In the genomic region with DNA sequence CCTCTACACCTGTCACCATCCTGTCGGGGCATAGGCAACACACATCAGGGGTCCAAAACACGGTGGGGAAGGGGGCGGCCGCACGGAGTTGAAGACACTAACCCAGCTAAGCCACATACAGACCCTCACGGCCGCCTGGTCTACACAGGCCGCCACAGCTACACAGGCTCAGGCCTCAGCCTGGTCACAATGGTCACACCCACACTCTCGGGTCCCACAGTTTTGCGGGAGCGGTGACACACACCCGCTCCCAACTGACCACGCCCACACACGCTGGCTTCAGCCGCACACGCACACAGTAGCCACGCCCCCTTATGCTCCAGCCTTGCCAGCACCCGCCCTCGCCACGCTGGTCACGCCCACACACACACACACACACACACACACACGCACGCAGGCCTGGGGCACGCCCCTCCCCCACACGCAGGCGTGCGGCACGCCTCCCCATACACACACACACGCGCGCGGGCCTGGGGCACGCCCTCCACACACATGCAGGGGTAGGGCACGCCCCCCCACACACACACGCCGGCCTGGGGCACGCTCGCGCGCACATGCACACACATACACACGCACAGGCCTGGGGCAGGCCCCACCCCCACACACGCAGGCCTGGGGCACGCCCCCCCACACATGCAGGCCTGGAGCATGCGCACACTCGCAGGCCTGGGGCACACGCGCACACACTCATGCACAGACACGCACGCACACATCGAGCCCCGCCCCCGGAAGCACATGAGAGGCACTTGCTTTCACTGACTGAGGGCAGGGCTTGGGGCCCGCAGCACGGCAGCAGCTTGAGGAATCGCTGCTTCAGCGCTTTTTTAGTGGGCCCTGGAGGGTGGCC, we compare ENCODE assay signal across 1 cellular context.
A peak's percentile ranks its signal among the peaks of the same experiment; 100 is the strongest.
TF ChIP-seq lines count a peak whose summit lies in the region.

No MANE protein-coding gene starts in this region.

TF ChIP-seq in HEK293, 187 proteins besides CTCF, POLR2A, EP300 and RAD21 (continued from another document and continues in another):
- TF ChIP-seq, protein P1, sequence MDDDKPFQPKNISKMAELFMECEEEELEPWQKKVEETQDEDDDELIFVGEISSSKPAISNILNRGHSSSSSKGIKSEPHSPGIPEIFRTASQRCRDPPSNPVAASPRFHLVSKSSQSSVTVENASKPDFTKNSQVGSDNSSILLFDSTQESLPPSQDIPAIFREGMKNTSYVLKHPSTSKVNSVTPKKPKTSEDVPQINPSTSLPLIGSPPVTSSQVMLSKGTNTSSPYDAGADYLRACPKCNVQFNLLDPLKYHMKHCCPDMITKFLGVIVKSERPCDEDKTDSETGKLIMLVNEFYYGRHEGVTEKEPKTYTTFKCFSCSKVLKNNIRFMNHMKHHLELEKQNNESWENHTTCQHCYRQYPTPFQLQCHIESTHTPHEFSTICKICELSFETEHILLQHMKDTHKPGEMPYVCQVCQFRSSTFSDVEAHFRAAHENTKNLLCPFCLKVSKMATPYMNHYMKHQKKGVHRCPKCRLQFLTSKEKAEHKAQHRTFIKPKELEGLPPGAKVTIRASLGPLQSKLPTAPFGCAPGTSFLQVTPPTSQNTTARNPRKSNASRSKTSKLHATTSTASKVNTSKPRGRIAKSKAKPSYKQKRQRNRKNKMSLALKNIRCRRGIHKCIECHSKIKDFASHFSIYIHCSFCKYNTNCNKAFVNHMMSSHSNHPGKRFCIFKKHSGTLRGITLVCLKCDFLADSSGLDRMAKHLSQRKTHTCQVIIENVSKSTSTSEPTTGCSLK (tag by site-specific recombination; IDR thresholded peaks at IDR 0.05), result no peak
- TF ChIP-seq, protein P2, sequence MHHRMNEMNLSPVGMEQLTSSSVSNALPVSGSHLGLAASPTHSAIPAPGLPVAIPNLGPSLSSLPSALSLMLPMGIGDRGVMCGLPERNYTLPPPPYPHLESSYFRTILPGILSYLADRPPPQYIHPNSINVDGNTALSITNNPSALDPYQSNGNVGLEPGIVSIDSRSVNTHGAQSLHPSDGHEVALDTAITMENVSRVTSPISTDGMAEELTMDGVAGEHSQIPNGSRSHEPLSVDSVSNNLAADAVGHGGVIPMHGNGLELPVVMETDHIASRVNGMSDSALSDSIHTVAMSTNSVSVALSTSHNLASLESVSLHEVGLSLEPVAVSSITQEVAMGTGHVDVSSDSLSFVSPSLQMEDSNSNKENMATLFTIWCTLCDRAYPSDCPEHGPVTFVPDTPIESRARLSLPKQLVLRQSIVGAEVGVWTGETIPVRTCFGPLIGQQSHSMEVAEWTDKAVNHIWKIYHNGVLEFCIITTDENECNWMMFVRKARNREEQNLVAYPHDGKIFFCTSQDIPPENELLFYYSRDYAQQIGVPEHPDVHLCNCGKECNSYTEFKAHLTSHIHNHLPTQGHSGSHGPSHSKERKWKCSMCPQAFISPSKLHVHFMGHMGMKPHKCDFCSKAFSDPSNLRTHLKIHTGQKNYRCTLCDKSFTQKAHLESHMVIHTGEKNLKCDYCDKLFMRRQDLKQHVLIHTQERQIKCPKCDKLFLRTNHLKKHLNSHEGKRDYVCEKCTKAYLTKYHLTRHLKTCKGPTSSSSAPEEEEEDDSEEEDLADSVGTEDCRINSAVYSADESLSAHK (tag by site-specific recombination; IDR thresholded peaks at IDR 0.05), result peak; percentile 77
- peak; percentile 92 for TF ChIP-seq ZNF398 (tag by site-specific recombination; IDR thresholded peaks at IDR 0.05)
- peak; percentile 100 for TF ChIP-seq PATZ1 (tag by site-specific recombination; IDR thresholded peaks at IDR 0.05)
- peak; percentile 100 for TF ChIP-seq ZSCAN4 (tag by site-specific recombination; IDR thresholded peaks at IDR 0.05)
- peak; percentile 49; the same call in 1 of the 2 replicates for TF ChIP-seq BCL11B (tag by site-specific recombination; IDR thresholded peaks at IDR 0.05; ENCODE audit: low read depth)
- TF ChIP-seq ZNF830 (tag by site-specific recombination; IDR thresholded peaks at IDR 0.05; ENCODE audit: low read depth), result no peak
- TF ChIP-seq, protein P3, sequence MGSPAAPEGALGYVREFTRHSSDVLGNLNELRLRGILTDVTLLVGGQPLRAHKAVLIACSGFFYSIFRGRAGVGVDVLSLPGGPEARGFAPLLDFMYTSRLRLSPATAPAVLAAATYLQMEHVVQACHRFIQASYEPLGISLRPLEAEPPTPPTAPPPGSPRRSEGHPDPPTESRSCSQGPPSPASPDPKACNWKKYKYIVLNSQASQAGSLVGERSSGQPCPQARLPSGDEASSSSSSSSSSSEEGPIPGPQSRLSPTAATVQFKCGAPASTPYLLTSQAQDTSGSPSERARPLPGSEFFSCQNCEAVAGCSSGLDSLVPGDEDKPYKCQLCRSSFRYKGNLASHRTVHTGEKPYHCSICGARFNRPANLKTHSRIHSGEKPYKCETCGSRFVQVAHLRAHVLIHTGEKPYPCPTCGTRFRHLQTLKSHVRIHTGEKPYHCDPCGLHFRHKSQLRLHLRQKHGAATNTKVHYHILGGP (tag by site-specific recombination; IDR thresholded peaks at IDR 0.05), result 0 out of 2 replicates have a peak, but pooled peaks have one; percentile 29
- TF ChIP-seq ZNF221 (tag by site-specific recombination; IDR thresholded peaks at IDR 0.05; ENCODE audit: borderline replicate concordance), result no peak
- TF ChIP-seq ZNF292 (tag by site-specific recombination; IDR thresholded peaks at IDR 0.05; ENCODE audit: borderline replicate concordance, low read depth), result no peak
- no peak for TF ChIP-seq ZNF184 (tag by site-specific recombination; IDR thresholded peaks at IDR 0.05)
- TF ChIP-seq ZSCAN16 (tag by site-specific recombination; IDR thresholded peaks at IDR 0.05), result peak; percentile 87
- TF ChIP-seq ZNF24 (tag by site-specific recombination; IDR thresholded peaks at IDR 0.05), result peak; percentile 81
- TF ChIP-seq ZNF133 (tag by site-specific recombination; IDR thresholded peaks at IDR 0.05), result peak; percentile 74
- TF ChIP-seq SETDB1 (IDR thresholded peaks at IDR 0.05; ENCODE audit: insufficient read length, low read length), result no peak
- peak; percentile 62; the same call in 1 of the 2 replicates for TF ChIP-seq ZNF239 (tag by site-specific recombination; IDR thresholded peaks at IDR 0.05)
- TF ChIP-seq ZNF571 (tag by site-specific recombination; IDR thresholded peaks at IDR 0.05), result no peak
- TF ChIP-seq ZBTB20 (tag by site-specific recombination; IDR thresholded peaks at IDR 0.05), result peak; percentile 78; the same call in 1 of the 2 replicates
- peak; percentile 91 for TF ChIP-seq ZBTB17 (tag by site-specific recombination; IDR thresholded peaks at IDR 0.05)
- peak; percentile 100 for TF ChIP-seq EGR2 (tag by site-specific recombination; IDR thresholded peaks at IDR 0.05; ENCODE audit: low read depth)
- TF ChIP-seq ZNF610 (tag by site-specific recombination; IDR thresholded peaks at IDR 0.05; ENCODE audit: borderline replicate concordance), result peak; percentile 90
- no peak for TF ChIP-seq MEIS1 (CRISPR knock-in tag; IDR thresholded peaks at IDR 0.05; ENCODE audit: borderline replicate concordance)
- TF ChIP-seq, protein P4, sequence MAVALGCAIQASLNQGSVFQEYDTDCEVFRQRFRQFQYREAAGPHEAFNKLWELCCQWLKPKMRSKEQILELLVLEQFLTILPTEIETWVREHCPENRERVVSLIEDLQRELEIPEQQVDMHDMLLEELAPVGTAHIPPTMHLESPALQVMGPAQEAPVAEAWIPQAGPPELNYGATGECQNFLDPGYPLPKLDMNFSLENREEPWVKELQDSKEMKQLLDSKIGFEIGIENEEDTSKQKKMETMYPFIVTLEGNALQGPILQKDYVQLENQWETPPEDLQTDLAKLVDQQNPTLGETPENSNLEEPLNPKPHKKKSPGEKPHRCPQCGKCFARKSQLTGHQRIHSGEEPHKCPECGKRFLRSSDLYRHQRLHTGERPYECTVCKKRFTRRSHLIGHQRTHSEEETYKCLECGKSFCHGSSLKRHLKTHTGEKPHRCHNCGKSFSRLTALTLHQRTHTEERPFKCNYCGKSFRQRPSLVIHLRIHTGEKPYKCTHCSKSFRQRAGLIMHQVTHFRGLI (tag by site-specific recombination; IDR thresholded peaks at IDR 0.05), result no peak; the same call in 1 of the 2 replicates
- peak; percentile 74; the same call in 1 of the 2 replicates for TF ChIP-seq MYNN (tag by site-specific recombination; IDR thresholded peaks at IDR 0.05; ENCODE audit: borderline replicate concordance)
- TF ChIP-seq KLF8 (tag by site-specific recombination; IDR thresholded peaks at IDR 0.05), result peak; percentile 99
- peak; percentile 99 for TF ChIP-seq SP7 (tag by site-specific recombination; IDR thresholded peaks at IDR 0.05)
- peak; percentile 100 for TF ChIP-seq ZNF785 (tag by site-specific recombination; IDR thresholded peaks at IDR 0.05)
- TF ChIP-seq ZNF792 (tag by site-specific recombination; IDR thresholded peaks at IDR 0.05), result peak; percentile 90; the same call in 1 of the 2 replicates
- TF ChIP-seq, protein P5, sequence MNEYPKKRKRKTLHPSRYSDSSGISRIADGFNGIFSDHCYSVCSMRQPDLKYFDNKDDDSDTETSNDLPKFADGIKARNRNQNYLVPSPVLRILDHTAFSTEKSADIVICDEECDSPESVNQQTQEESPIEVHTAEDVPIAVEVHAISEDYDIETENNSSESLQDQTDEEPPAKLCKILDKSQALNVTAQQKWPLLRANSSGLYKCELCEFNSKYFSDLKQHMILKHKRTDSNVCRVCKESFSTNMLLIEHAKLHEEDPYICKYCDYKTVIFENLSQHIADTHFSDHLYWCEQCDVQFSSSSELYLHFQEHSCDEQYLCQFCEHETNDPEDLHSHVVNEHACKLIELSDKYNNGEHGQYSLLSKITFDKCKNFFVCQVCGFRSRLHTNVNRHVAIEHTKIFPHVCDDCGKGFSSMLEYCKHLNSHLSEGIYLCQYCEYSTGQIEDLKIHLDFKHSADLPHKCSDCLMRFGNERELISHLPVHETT (tag by site-specific recombination; IDR thresholded peaks at IDR 0.05), result peak; percentile 86
- peak; percentile 98 for TF ChIP-seq GLI4 (tag by site-specific recombination; IDR thresholded peaks at IDR 0.05)
- 0 out of 2 replicates have a peak, but pooled peaks have one; percentile 44 for TF ChIP-seq PRDM1 (tag by site-specific recombination; IDR thresholded peaks at IDR 0.05)
- TF ChIP-seq ZNF169 (tag by site-specific recombination; IDR thresholded peaks at IDR 0.05), result peak; percentile 98
- no peak for TF ChIP-seq ZNF76 (tag by site-specific recombination; IDR thresholded peaks at IDR 0.05; ENCODE audit: borderline replicate concordance, low read depth)
- no peak; the same call in 1 of the 2 replicates for TF ChIP-seq ZNF248 (tag by site-specific recombination; IDR thresholded peaks at IDR 0.05)
- peak; percentile 100 for TF ChIP-seq SP3 (tag by site-specific recombination; IDR thresholded peaks at IDR 0.05)
- TF ChIP-seq, protein P6, sequence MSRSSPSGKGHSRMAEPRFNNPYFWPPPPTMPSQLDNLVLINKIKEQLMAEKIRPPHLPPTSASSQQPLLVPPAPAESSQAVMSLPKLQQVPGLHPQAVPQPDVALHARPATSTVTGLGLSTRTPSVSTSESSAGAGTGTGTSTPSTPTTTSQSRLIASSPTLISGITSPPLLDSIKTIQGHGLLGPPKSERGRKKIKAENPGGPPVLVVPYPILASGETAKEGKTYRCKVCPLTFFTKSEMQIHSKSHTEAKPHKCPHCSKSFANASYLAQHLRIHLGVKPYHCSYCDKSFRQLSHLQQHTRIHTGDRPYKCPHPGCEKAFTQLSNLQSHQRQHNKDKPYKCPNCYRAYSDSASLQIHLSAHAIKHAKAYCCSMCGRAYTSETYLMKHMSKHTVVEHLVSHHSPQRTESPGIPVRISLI (tag by site-specific recombination; IDR thresholded peaks at IDR 0.05), result no peak; the same call in 1 of the 2 replicates
